Comparison of ENCODE assay signal across 28 cellular contexts in genomic region chr7:128931186-128931798, GRCh38. TPM values are rescaled to one million over a fixed set of nuclear protein-coding genes. Genes with fewer than 3 reads are reported as not detected.
"Had no signal": no experiment of that assay in that cellular context is flagged by ENCODE, and none has a peak within 500 bp of the region (broad histone marks: within the 10 kb centered on the region; RNA-seq: fewer than 3 reads in every experiment).

No MANE protein-coding gene starts in this region.

- H3K9ac ChIP-seq: parathyroid adenoma had no signal

- H2AFZ ChIP-seq: parathyroid adenoma had no signal

- H3K4me3 ChIP-seq: breast epithelium, colonic mucosa, gastroesophageal sphincter, lower lobe of right lung, right lobe of liver, smooth muscle cell had no signal

- ATAC-seq: activated CD8-positive, alpha-beta memory T cell treated with anti-CD3 and anti-CD28 coated beads, Interleukin-2, amount 10 ng/mL, durations not matched to agents 7 days and 5 days; activated CD8-positive, alpha-beta T cell treated with anti-CD3 and anti-CD28 coated beads for 36 hours; activated naive CD4-positive, alpha-beta T cell treated with anti-CD3 and anti-CD28 coated beads, Interleukin-2, amount 50 U/mL, for 72 hours; gastroesophageal sphincter; left colon; lower lobe of right lung; right lobe of liver; T-helper 17 cell had no signal

- H3K9me3 ChIP-seq: breast epithelium, colonic mucosa, gastroesophageal sphincter, lower lobe of right lung, right lobe of liver had no signal

- H3K27ac ChIP-seq: breast epithelium, colonic mucosa, epithelial cell of prostate, gastroesophageal sphincter, lower lobe of right lung, parathyroid adenoma, right lobe of liver had no signal

- DNase-seq: activated B cell treated with CpG ODN at 0.5 μM for 24 hours; activated CD4-positive, alpha-beta T cell treated with anti-CD3 and anti-CD28 coated beads for 48 hours; activated CD8-positive, alpha-beta memory T cell treated with anti-CD3 and anti-CD28 coated beads, Interleukin-2, amount 10 ng/mL, durations not matched to agents 7 days and 5 days; activated CD8-positive, alpha-beta T cell treated with anti-CD3 and anti-CD28 coated beads for 36 hours; activated gamma-delta T cell; activated T-cell treated with anti-CD3 and anti-CD28 coated beads for 4 hours; colonic mucosa; endodermal cell; islet precursor cell; lower lobe of right lung; mesendoderm; naive B cell; nucleus accumbens; right lobe of liver; stimulated activated CD4-positive, alpha-beta T cell treated with anti-CD3 and anti-CD28 coated beads, Interleukin-15, amount 100 ng/mL, for 24 hours; stimulated activated naive CD4-positive, alpha-beta T cell; SW 1271; T-helper 17 cell had no signal

- H3K36me3 ChIP-seq: breast epithelium, colonic mucosa, gastroesophageal sphincter, lower lobe of right lung, right lobe of liver had no signal

- H3K4me2 ChIP-seq: smooth muscle cell had no signal

- H3K27me3 ChIP-seq: breast epithelium, colonic mucosa, right lobe of liver had no signal

- FAIRE-seq: astrocyte had no signal

- H3K4me1 ChIP-seq: breast epithelium, colonic mucosa, gastroesophageal sphincter, parathyroid adenoma had no signal

- H3K79me2 ChIP-seq: parathyroid adenoma had no signal

RNA-seq across cellular contexts. Expression of gene IRF5, which starts 6.4 kb away (rescaled TPM):
- polyA plus RNA-seq: neural cell had no signal

RNA-seq across cellular contexts. Expression of gene KCP, which starts 20.8 kb away (rescaled TPM):
- total RNA-seq: activated CD8-positive, alpha-beta T cell treated with anti-CD3 and anti-CD28 coated beads for 36 hours; activated T-helper 1 cell treated with anti-CD3 and anti-CD28 coated beads, Interleukin-12 subunit alpha, Interleukin-12 subunit beta, Interleukin-2, Interleukin-4 antibody, amounts not matched to agents 30 ng/mL and 10 ng/mL and 1 ng/mL, durations not matched to agents 14 hours and 24 hours and 36 hours had no signal
